Comparison of ENCODE assay signal across 14 cellular contexts in the genomic region with DNA sequence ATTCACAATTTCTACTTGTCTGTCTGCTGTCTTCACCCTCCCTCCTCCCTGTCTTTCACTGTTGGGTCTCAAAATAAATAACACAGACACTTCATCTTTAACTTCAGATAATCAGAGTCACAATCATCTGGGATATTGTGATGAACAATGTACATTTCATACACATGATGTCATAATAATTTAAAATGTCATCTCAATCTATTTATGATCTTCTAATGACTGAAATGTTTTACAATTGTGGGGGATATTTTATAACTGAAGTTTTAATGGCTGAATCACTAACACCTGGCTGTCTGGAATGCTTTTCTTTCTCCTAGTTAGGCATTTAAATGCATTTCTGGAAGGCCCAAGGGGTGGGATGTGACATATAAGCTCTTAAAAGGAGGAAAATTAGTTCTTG.
"Had no signal": no experiment of that assay in that cellular context is flagged by ENCODE, and none has a peak within 500 bp of the region (broad histone marks: within the 10 kb centered on the region; RNA-seq: fewer than 3 reads in every experiment).

No MANE protein-coding gene starts in this region.

- H3K36me3 ChIP-seq: left ventricle myocardium inferior, pancreas, spleen had no signal

- H3K4me1 ChIP-seq: left ventricle myocardium inferior, spleen, testis had no signal

- H3K27ac ChIP-seq: body of pancreas, left ventricle myocardium inferior, pancreas, spleen, testis had no signal

- DNase-seq: activated CD4-positive, alpha-beta T cell treated with anti-CD3 and anti-CD28 coated beads, Interleukin-2, amount 10 ng/mL, durations not matched to agents 24 days and 14 days; activated CD8-positive, alpha-beta T cell treated with anti-CD3 and anti-CD28 coated beads for 36 hours; activated naive CD4-positive, alpha-beta T cell treated with anti-CD3 and anti-CD28 coated beads for 36 hours; activated T-cell treated with anti-CD3 and anti-CD28 coated beads, Interleukin-2, amount 50 U/mL, for 4 hours; body of pancreas; caudate nucleus; effector memory CD8-positive, alpha-beta T cell; hypothalamus; islet precursor cell; left ventricle myocardium inferior; pancreas; spleen; stimulated activated CD4-positive, alpha-beta T cell treated with anti-CD3 and anti-CD28 coated beads, Interleukin-4, amount 100 ng/mL, for 4 hours; testis had no signal

- H3K27me3 ChIP-seq: body of pancreas, pancreas, spleen, testis had no signal

- H3K4me3 ChIP-seq: body of pancreas, left ventricle myocardium inferior, pancreas, spleen, testis had no signal

- H3K9me3 ChIP-seq: body of pancreas, left ventricle myocardium inferior, pancreas, spleen, testis had no signal

- FAIRE-seq: pancreas had no signal
